Comparison of ENCODE assay signal across 8 cellular contexts in genomic region chr9:67058898-67059715, GRCh38.
DNase-seq lines count a peak whose midpoint lies in the region; ATAC-seq and TF ChIP-seq lines count a peak whose summit lies in the region.
"Not testable (repeated sequence)": the region's sequence is repeated elsewhere in the genome, so short reads cannot be mapped to it uniquely, and the experiment has no call there.

No MANE protein-coding gene starts in this region.

- TF ChIP-seq POLR2A in stomach (IDR thresholded peaks at IDR 0.05): not testable (repeated sequence)

- H4K8ac ChIP-seq in trophoblast cell (ENCODE audit: low read depth, low read length): not testable (repeated sequence)

- not testable (repeated sequence) for H3K27ac ChIP-seq in colonic mucosa; trophoblast cell (ENCODE audit: low read depth, low read length); stomach

- not testable (repeated sequence) for H2BK5ac ChIP-seq in trophoblast cell (ENCODE audit: low read depth, low read length, poor library complexity)

- not testable (repeated sequence) for H3K4me1 ChIP-seq in colonic mucosa; trophoblast cell (ENCODE audit: control insufficient read depth in 1 of 2, insufficient read depth in 2 of 2, low read length in 2 of 2); stomach

- not testable (repeated sequence) for H3K23ac ChIP-seq in trophoblast cell (ENCODE audit: low read length)

- not testable (repeated sequence) for H3K79me2 ChIP-seq in trophoblast cell (ENCODE audit: control insufficient read depth, insufficient read depth, low read length, poor library complexity)

- H4K12ac ChIP-seq in trophoblast cell (ENCODE audit: low read depth, low read length): not testable (repeated sequence)

- intact Hi-C loops in colonic mucosa (cut with DNase I); Right ventricle myocardium inferior (cut with DNase I); stomach (cut with DNase I; ENCODE audit: low total_unique reads): not testable (repeated sequence)

- ATAC-seq in Right ventricle myocardium inferior: not testable (repeated sequence)

- H2BK120ac ChIP-seq in trophoblast cell (ENCODE audit: insufficient read depth, low read length, poor library complexity): not testable (repeated sequence)

- peak; percentile 57 for DNase-seq in ELF-1 (ENCODE audit: low read depth, low spot score)
- peak; percentile 28 for DNase-seq in NCI-H226
- peak; percentile 51 for DNase-seq in activated CD8-positive, alpha-beta memory T cell treated with anti-CD3 and anti-CD28 coated beads, Interleukin-2, amount 50 U/mL, for 48 hours
- DNase-seq in colonic mucosa: peak; percentile 33
- DNase-seq in Right ventricle myocardium inferior (ENCODE audit: missing footprints): peak; percentile 56
- DNase-seq in left kidney (ENCODE audit: low read depth, low spot score): peak; percentile 68
- peak; percentile 5 to 39 for DNase-seq in trophoblast cell
- not testable (repeated sequence) for DNase-seq in stomach

- H3K4me3 ChIP-seq in colonic mucosa; trophoblast cell (ENCODE audit: low read depth, low read length): not testable (repeated sequence)
- peak overlapping the region; percentile 26 to 44 (median 28) for H3K4me3 ChIP-seq in stomach

- not testable (repeated sequence) for H3K27me3 ChIP-seq in colonic mucosa; trophoblast cell (ENCODE audit: insufficient read depth, low read length); stomach

- not testable (repeated sequence) for H3K18ac ChIP-seq in trophoblast cell (ENCODE audit: low read length)

- H2BK12ac ChIP-seq in trophoblast cell (ENCODE audit: low read length): not testable (repeated sequence)

- H2AFZ ChIP-seq in trophoblast cell (ENCODE audit: insufficient read depth, low read length, poor library complexity): not testable (repeated sequence)

- not testable (repeated sequence) for TF ChIP-seq EP300 in stomach (IDR thresholded peaks at IDR 0.05)

- H4K91ac ChIP-seq in trophoblast cell (ENCODE audit: low read depth, low read length): not testable (repeated sequence)

- not testable (repeated sequence) for H3K9me3 ChIP-seq in colonic mucosa; trophoblast cell (ENCODE audit: insufficient read depth, low read depth, low read length); stomach

- peak overlapping the region; percentile 57 for H3K4me2 ChIP-seq in trophoblast cell (ENCODE audit: low read length)

- H3K79me1 ChIP-seq in trophoblast cell (ENCODE audit: low read length): not testable (repeated sequence)

- H3K14ac ChIP-seq in trophoblast cell (ENCODE audit: low read length): not testable (repeated sequence)

- H3K4ac ChIP-seq in trophoblast cell (ENCODE audit: low read depth, low read length): not testable (repeated sequence)

- not testable (repeated sequence) for H2AK5ac ChIP-seq in trophoblast cell (ENCODE audit: low read length)

- not testable (repeated sequence) for TF ChIP-seq CTCF in colonic mucosa (IDR thresholded peaks at IDR 0.05); stomach (IDR thresholded peaks at IDR 0.05)

- not testable (repeated sequence) for H3K9ac ChIP-seq in colonic mucosa (ENCODE audit: low read depth in 2 of 2, low read length in 2 of 2); trophoblast cell (ENCODE audit: low read length)

- H3K36me3 ChIP-seq in colonic mucosa; trophoblast cell (ENCODE audit: control insufficient read depth in 1 of 2, insufficient read depth in 2 of 2, low read length in 2 of 2); stomach: not testable (repeated sequence)

- no CpG with 5 or more reads among the region's 78 CpGs for whole genome bisulfite sequencing in trophoblast cell (ENCODE audit: extremely low coverage, insufficient coverage, insufficient read length)
- WGBS in stomach, 5 donors: 0 to 13% (median 1%) methylated on average over 10 to 39 of the region's 78 CpGs; no CpG with 5 or more reads in 1 of the 5 donors
